Comparison of ENCODE assay signal across 8 cellular contexts in genomic region chrX:24647257-24648058, GRCh38. TPM values are rescaled to one million over a fixed set of nuclear protein-coding genes. Genes with fewer than 3 reads are reported as not detected.
DNase-seq lines count a peak whose midpoint lies in the region; ATAC-seq, FAIRE-seq and TF ChIP-seq lines count a peak whose summit lies in the region.

Gene PCYT1B, minus strand, starts transcription at chrX:24647347. Its CDS starts 242 bp downstream, at chrX:24647105.

- no peaks in the 10 kb centered on the region for H3K36me3 ChIP-seq in mucosa of descending colon (ENCODE audit: low read depth)

- intact Hi-C loops in mucosa of descending colon (cut with DNase I, micrococcal nuclease): no loop called here

- no peaks in the 10 kb centered on the region for H3K9me3 ChIP-seq in mucosa of descending colon

- TF ChIP-seq CTCF in mucosa of descending colon (IDR thresholded peaks at IDR 0.05): no peak

- peak; percentile 66 for FAIRE-seq in GM18507 (lab: Jason Lieb, UNC)

- ATAC-seq in HG03354 (IDR thresholded peaks at IDR 0.05; ENCODE audit: poor library complexity, severe bottlenecking, unreplicated experiment) (peak; percentile 90), mucosa of descending colon (peak; percentile 92), HG03457 (IDR thresholded peaks at IDR 0.05; ENCODE audit: unreplicated experiment) (no peak)

- H3K4me3 ChIP-seq in mucosa of descending colon: no peak within 1 kb of the TSS

- DNase-seq in GM18507 (ENCODE audit: extremely low spot score, insufficient read length, low read depth): peak; percentile 5
- peak; percentile 95 for DNase-seq in NCI-H748 (lab: John Stamatoyannopoulos, UW; ENCODE audit: unreplicated experiment)
- peak; percentile 41 for DNase-seq in activated T-cell treated with anti-CD3 and anti-CD28 coated beads for 48 hours (ENCODE audit: low read depth)
- peak; percentile 20 for DNase-seq in epidermal melanocyte (ENCODE audit: insufficient read length, low spot score)
- DNase-seq in mucosa of descending colon: peak; percentile 34 to 55 (median 43)
- DNase-seq in stimulated activated CD8-positive, alpha-beta memory T cell treated with anti-CD3 and anti-CD28 coated beads, Interleukin-2, amount 100 ng/mL, for 1 hour (ENCODE audit: low read depth in 2 of 2): peak; percentile 7 to 21

- no peaks in the 10 kb centered on the region for H3K4me1 ChIP-seq in mucosa of descending colon (ENCODE audit: low read depth)

RNA-seq across cellular contexts. Expression of gene PCYT1B, which starts in this region (rescaled TPM):
- 1 to 10 TPM in 1 of 3 donors, under 1 TPM in 1, not detected in 1; 0.39 to 2.4 TPM for total RNA-seq in mucosa of descending colon

Comparison
In these comparisons a context has a peak if more than half of its experiments do, and no peak if none do; other contexts are left out.
1. DNase-seq: peak in every context shown above with its lines; median percentile 95 in NCI-H748; 43 in mucosa of descending colon; 41 in activated T-cell treated with anti-CD3 and anti-CD28 coated beads for 48 hours; 20 in epidermal melanocyte; 14 in stimulated activated CD8-positive, alpha-beta memory T cell treated with anti-CD3 and anti-CD28 coated beads, Interleukin-2, amount 100 ng/mL, for 1 hour; 5 in GM18507.